ENCODE assay signal across 8 cellular contexts in the genomic region with DNA sequence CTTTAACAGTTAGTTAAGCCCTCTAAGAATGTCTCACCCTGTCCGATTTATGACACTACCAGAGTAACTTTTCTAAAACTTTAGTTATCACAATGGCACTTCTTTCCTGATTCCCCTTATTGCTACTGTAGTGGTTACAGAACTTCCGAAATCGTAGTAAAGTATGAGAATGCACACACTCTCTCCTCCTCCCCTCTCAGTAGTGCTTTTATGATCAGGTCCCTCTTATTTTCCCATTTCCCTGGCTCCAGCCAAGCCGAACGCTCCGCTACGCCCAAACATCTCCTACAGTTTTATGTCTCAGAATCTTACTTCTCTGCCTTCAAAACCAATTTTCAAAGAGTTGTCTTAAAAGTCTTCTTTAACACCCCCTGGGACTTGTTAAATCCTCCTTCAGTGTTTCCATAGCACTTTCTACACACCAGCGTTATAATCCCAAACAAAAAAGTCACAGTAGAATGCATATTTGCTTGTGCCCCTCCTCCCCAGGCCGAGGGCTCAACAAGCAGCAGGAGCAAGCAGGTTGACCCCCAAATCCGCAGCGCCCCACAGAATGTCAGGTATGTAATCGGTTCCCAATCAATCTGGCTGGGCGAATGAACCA. TPM values are rescaled to one million over a fixed set of nuclear protein-coding genes. Genes with fewer than 3 reads are reported as not detected.
A peak's percentile ranks its signal among the peaks of the same experiment; 100 is the strongest.
DNase-seq lines count a peak whose midpoint lies in the region; ATAC-seq and TF ChIP-seq lines count a peak whose summit lies in the region.

No MANE protein-coding gene starts in this region.

- H3K79me2 ChIP-seq in Karpas-422 (ENCODE audit: low read length) (peaks cover 24% of the 10 kb centered on the region), mammary epithelial cell (ENCODE audit: insufficient read depth, low read length) (peaks cover 20% of the 10 kb centered on the region)

- H2AFZ ChIP-seq in Karpas-422 (ENCODE audit: low read length) (peak overlapping the region; percentile 24; the same call in 1 of the 2 replicates), mammary epithelial cell (ENCODE audit: low read depth, low read length) (peak overlapping the region; percentile 97)

- under 1% methylated on average over 12 of the region's 13 CpGs for WGBS in mammary epithelial cell (ENCODE audit: low coverage, missing lambda C conversion rate)

- TF ChIP-seq CTCF in mammary epithelial cell (conservative IDR thresholded peaks at IDR 0.05 in 1 of 2, IDR thresholded peaks at IDR 0.05 in 1 of 2; ENCODE audit: extremely low read depth in 1 of 2, insufficient read depth in 1 of 2, low read depth in 1 of 2, low read length in 2 of 2): no peak
- TF ChIP-seq CTCF in vagina (IDR thresholded peaks at IDR 0.05): no peak

- peak; percentile 18 for DNase-seq in EH (ENCODE audit: low read depth)
- peak; percentile 42 for DNase-seq in Karpas-422
- DNase-seq in mammary epithelial cell: peak; percentile 6
- DNase-seq in medulla oblongata (ENCODE audit: extremely low spot score): peak; percentile 9
- no peak for DNase-seq in vagina (ENCODE audit: extremely low spot score in 2 of 2)
- DNase-seq in ACHN: no peak
- no peak for DNase-seq in HCEC 1CT

- H3K4me3 ChIP-seq in Karpas-422 (ENCODE audit: low read length) (peak overlapping the region; percentile 91), mammary epithelial cell (replicated peaks in 1 of 3; ENCODE audit: insufficient read depth in 1 of 3, low read depth in 2 of 3, low read length in 3 of 3) (peak overlapping the region; percentile 84 to 95 (median 88)), vagina (peak overlapping the region; percentile 48 to 92)

- no peak overlapping the region for H3K27ac ChIP-seq in Karpas-422 (ENCODE audit: low read length)
- H3K27ac ChIP-seq in mammary epithelial cell (ENCODE audit: insufficient read depth, low read depth, low read length): peak overlapping the region; percentile 32
- H3K27ac ChIP-seq in vagina: peak overlapping the region; percentile 72

- peak overlapping the region; percentile 81 for H3K9ac ChIP-seq in Karpas-422 (ENCODE audit: low read length)
- peak overlapping the region; percentile 80 for H3K9ac ChIP-seq in mammary epithelial cell (ENCODE audit: insufficient read depth, low read length)

- H3K4me2 ChIP-seq in Karpas-422 (ENCODE audit: low read depth, low read length, poor library complexity, severe bottlenecking) (peak overlapping the region; percentile 78), mammary epithelial cell (ENCODE audit: insufficient read depth, low read depth, low read length) (peak overlapping the region; percentile 86)

- H3K4me1 ChIP-seq in Karpas-422 (ENCODE audit: low read length) (peaks cover 14% of the 10 kb centered on the region), mammary epithelial cell (ENCODE audit: insufficient read depth, low read length) (peaks cover 9% of the 10 kb centered on the region), vagina (peaks cover 23% of the 10 kb centered on the region)

- intact Hi-C loops in mammary epithelial cell (cut with micrococcal nuclease) (loop anchor here (1.0 to 10.0 kb wide), 2 partner anchors 34 to 142 kb away; a partner anchor contains a TSS), vagina (cut with DNase I) (no loop called here)

- no peaks in the 10 kb centered on the region for H3K9me2 ChIP-seq in Karpas-422 (replicated peaks; ENCODE audit: insufficient read depth, low read length)

- H3K9me3 ChIP-seq in Karpas-422 (ENCODE audit: low read length): no peaks in the 10 kb centered on the region
- H3K9me3 ChIP-seq in mammary epithelial cell (replicated peaks; ENCODE audit: insufficient read depth, low read length): no peaks in the 10 kb centered on the region
- no peaks in the 10 kb centered on the region for H3K9me3 ChIP-seq in vagina

- H4K20me1 ChIP-seq in Karpas-422 (ENCODE audit: insufficient read depth, low read depth, low read length): no peaks in the 10 kb centered on the region
- no peaks in the 10 kb centered on the region for H4K20me1 ChIP-seq in mammary epithelial cell (ENCODE audit: insufficient read depth, low read length)

- peak; percentile 30 for ATAC-seq in GM21529 (IDR thresholded peaks at IDR 0.05; ENCODE audit: unreplicated experiment)

- H3K36me3 ChIP-seq in Karpas-422 (ENCODE audit: insufficient read depth, low read length) (no peaks in the 10 kb centered on the region), mammary epithelial cell (ENCODE audit: insufficient read depth, low read length) (peaks cover 2% of the 10 kb centered on the region), vagina (peaks cover 0 to 4% of the 10 kb centered on the region in 2 donors)

- dilution Hi-C loops in mammary epithelial cell (cut with HindIII; ENCODE audit: low sequenced_read_pairs): loop anchor here (10.0 kb wide), 1 partner anchor 48 kb away; no protein-coding TSS in a partner anchor

- H3K27me3 ChIP-seq in Karpas-422 (ENCODE audit: low read length) (no peaks in the 10 kb centered on the region), mammary epithelial cell (ENCODE audit: insufficient read depth, low read length) (no peaks in the 10 kb centered on the region), vagina (no peaks in the 10 kb centered on the region)

- BruUV-seq in mammary epithelial cell (replicated peaks; lab: Mats Ljungman, UMichigan): no TSS peak

- no peak for TF ChIP-seq POLR2A in vagina (IDR thresholded peaks at IDR 0.05)

- CTCF ChIA-PET in mammary epithelial cell (lab: Charles Lee; ENCODE audit: low non-redundant PET): no interaction called here

- in situ Hi-C loops in mammary epithelial cell (cut with MboI; ENCODE audit: low sequenced_read_pairs in 2 of 2) (no loop called here), ACHN (cut with HindIII; ENCODE audit: low pct_ligation_motif_present, low pct_unique_long_range_greater_than_20kb, low sequenced_read_pairs) (no loop called here)

RNA-seq across cellular contexts. Expression of a gene that starts 0.7 kb away (rescaled TPM):
- total RNA-seq in Karpas-422 (2014; rRNA removed; shearing (Covaris generic); ENCODE audit: low replicate concordance): 13.2 and 18.2 TPM in 2 replicates
- total RNA-seq in mammary epithelial cell (10 to 100 TPM; 14.7 to 20.0 TPM), vagina (15.2 TPM)
- 14.9 TPM for polyA plus RNA-seq in mammary epithelial cell
- 10.5 TPM for polyA minus RNA-seq in mammary epithelial cell

Comparison
In these comparisons a context has a peak if more than half of its experiments do, and no peak if none do; other contexts are left out.
1. DNase-seq: peak in EH (single experiment), Karpas-422 (single experiment), mammary epithelial cell (single experiment) and medulla oblongata (single experiment); none in vagina (0 of 2), ACHN (single experiment) and HCEC 1CT (single experiment).
2. Peak in every context shown above with its lines, with median percentiles within 50 percentile points of each other: H3K4me3 ChIP-seq.